ENCODE assay signal across 31 cellular contexts in genomic region chr9:80030801-80031200, GRCh38.
"Had no signal": no experiment of that assay in that cellular context is flagged by ENCODE, and none has a peak within 500 bp of the region (broad histone marks: within the 10 kb centered on the region; RNA-seq: fewer than 3 reads in every experiment).

No MANE protein-coding gene starts in this region.

- H3K27ac ChIP-seq: cardiac muscle cell, heart left ventricle, left ventricle myocardium inferior, sigmoid colon, stomach, suprapubic skin, tibial artery, upper lobe of right lung had no signal

- H3K36me3 ChIP-seq: cardiac muscle cell, heart left ventricle, left ventricle myocardium inferior, sigmoid colon, stomach, suprapubic skin, tibial artery, upper lobe of right lung had no signal

- H3K4me3 Mint-ChIP-seq: activated CD4-positive, alpha-beta memory T cell treated with anti-CD3 and anti-CD28 coated beads for 36 hours; activated CD4-positive, alpha-beta T cell treated with anti-CD3 and anti-CD28 coated beads, Interleukin-2, amount 10 ng/mL, durations not matched to agents 24 days and 14 days; activated T-cell treated with anti-CD3 and anti-CD28 coated beads, Interleukin-2, amount 50 U/mL, for 24 hours; brain; effector memory CD8-positive, alpha-beta T cell; immature natural killer cell; natural killer cell treated with Interleukin-12 subunit alpha and Interleukin-12 subunit beta and Interleukin-15 and Interleukin-18, amount 100 ng/mL, for 72 hours; stimulated activated naive B cell treated with anti-CD40 and anti-IgM and Interleukin-4, amounts not matched to agents 10 μg/mL and 1 μg/mL and 100 μg/mL, for 72 hours; T-helper 1 cell treated with Interleukin-12 subunit alpha and Interleukin-12 subunit beta and Interleukin-4 antibody, amounts not matched to agents 30 μg/mL and 1 μg/mL, for 36 hours had no signal

- H3K4me1 ChIP-seq: heart left ventricle, left ventricle myocardium inferior, suprapubic skin, upper lobe of right lung had no signal

- H3K27ac Mint-ChIP-seq: activated CD4-positive, alpha-beta memory T cell treated with anti-CD3 and anti-CD28 coated beads for 36 hours; activated CD4-positive, alpha-beta T cell treated with anti-CD3 and anti-CD28 coated beads, Interleukin-2, amount 10 ng/mL, durations not matched to agents 24 days and 14 days; activated T-cell treated with anti-CD3 and anti-CD28 coated beads, Interleukin-2, amount 50 U/mL, for 24 hours; brain; effector memory CD8-positive, alpha-beta T cell; immature natural killer cell; natural killer cell treated with Interleukin-12 subunit alpha and Interleukin-12 subunit beta and Interleukin-15 and Interleukin-18, amount 100 ng/mL, for 72 hours; stimulated activated naive B cell treated with anti-CD40 and anti-IgM and Interleukin-4, amounts not matched to agents 10 μg/mL and 1 μg/mL and 100 μg/mL, for 72 hours; T-helper 1 cell treated with Interleukin-12 subunit alpha and Interleukin-12 subunit beta and Interleukin-4 antibody, amounts not matched to agents 30 μg/mL and 1 μg/mL, for 36 hours had no signal

- H3K4me1 Mint-ChIP-seq: activated CD4-positive, alpha-beta T cell treated with anti-CD3 and anti-CD28 coated beads, Interleukin-2, amount 10 ng/mL, durations not matched to agents 24 days and 14 days; immature natural killer cell had no signal

- H3K9me3 Mint-ChIP-seq: activated CD4-positive, alpha-beta T cell treated with anti-CD3 and anti-CD28 coated beads, Interleukin-2, amount 10 ng/mL, durations not matched to agents 24 days and 14 days; activated T-cell treated with anti-CD3 and anti-CD28 coated beads, Interleukin-2, amount 50 U/mL, for 24 hours; T-helper 1 cell treated with Interleukin-12 subunit alpha and Interleukin-12 subunit beta and Interleukin-4 antibody, amounts not matched to agents 30 μg/mL and 1 μg/mL, for 36 hours had no signal

- H3K4me3 ChIP-seq: cardiac muscle cell, heart left ventricle, left ventricle myocardium inferior, mucosa of descending colon, sigmoid colon, stomach, suprapubic skin, tibial artery, upper lobe of right lung had no signal

- H3K36me3 Mint-ChIP-seq: activated CD4-positive, alpha-beta memory T cell treated with anti-CD3 and anti-CD28 coated beads for 36 hours; brain; immature natural killer cell; natural killer cell treated with Interleukin-12 subunit alpha and Interleukin-12 subunit beta and Interleukin-15 and Interleukin-18, amount 100 ng/mL, for 72 hours had no signal

- DNase-seq: activated CD4-positive, alpha-beta memory T cell treated with anti-CD3 and anti-CD28 coated beads for 36 hours; activated CD4-positive, alpha-beta T cell treated with anti-CD3 and anti-CD28 coated beads, Interleukin-2, amount 10 ng/mL, durations not matched to agents 24 days and 14 days; activated CD4-positive, CD25-positive, alpha-beta regulatory T cell treated with anti-CD3 and anti-CD28 coated beads, Interleukin-2, amount 50 U/mL, for 72 hours; activated CD8-positive, alpha-beta memory T cell treated with anti-CD3 and anti-CD28 coated beads, Interleukin-2, amount 50 U/mL, for 48 hours; activated gamma-delta T cell treated with Interleukin-2 at 50 U/mL for 16 hours; activated naive CD4-positive, alpha-beta T cell treated with anti-CD3 and anti-CD28 coated beads, Interleukin-2, amount 50 U/mL, for 16 hours; activated T-cell treated with anti-CD3 and anti-CD28 coated beads, Interleukin-2, amount 50 U/mL, for 24 hours; amygdala; cerebellar nuclear complex; cortex of kidney; effector memory CD8-positive, alpha-beta T cell; erythroblast; foreskin fibroblast; heart left ventricle; hypothalamus; immature natural killer cell; left ventricle myocardium inferior; mucosa of descending colon; sigmoid colon; stimulated activated CD4-positive, alpha-beta T cell treated with anti-CD3 and anti-CD28 coated beads, Interleukin-15, amount 100 ng/mL, for 24 hours; stimulated activated CD4-positive, alpha-beta T cell treated with anti-CD3 and anti-CD28 coated beads, Interleukin-2, amount 100 ng/mL, for 24 hours; stimulated activated naive B cell treated with anti-CD40 and anti-IgM and Interleukin-4, amounts not matched to agents 10 μg/mL and 1 μg/mL and 100 μg/mL, for 72 hours; stomach; SW 1271; tibial artery; upper lobe of right lung had no signal

- ATAC-seq: effector memory CD8-positive, alpha-beta T cell; heart left ventricle; mucosa of descending colon; natural killer cell treated with Interleukin-12 subunit alpha and Interleukin-12 subunit beta and Interleukin-15 and Interleukin-18, amount 100 ng/mL, for 72 hours; stimulated activated naive B cell treated with anti-CD40 and anti-IgM and Interleukin-4, amounts not matched to agents 10 μg/mL and 1 μg/mL and 100 μg/mL, for 72 hours; upper lobe of right lung had no signal

- H3K9me3 ChIP-seq: mucosa of descending colon, sigmoid colon, suprapubic skin, upper lobe of right lung had no signal

- H3K27me3 Mint-ChIP-seq: activated CD4-positive, alpha-beta T cell treated with anti-CD3 and anti-CD28 coated beads, Interleukin-2, amount 10 ng/mL, durations not matched to agents 24 days and 14 days; stimulated activated naive B cell treated with anti-CD40 and anti-IgM and Interleukin-4, amounts not matched to agents 10 μg/mL and 1 μg/mL and 100 μg/mL, for 72 hours had no signal

- H3K27me3 ChIP-seq: sigmoid colon, stomach, suprapubic skin, tibial artery, upper lobe of right lung had no signal
